9 cellular contexts compared by ENCODE assay signal in genomic region chr7:101218236-101219130, GRCh38. TPM values are rescaled to one million over a fixed set of nuclear protein-coding genes. Genes with fewer than 3 reads are reported as not detected.
DNase-seq lines count a peak whose midpoint lies in the region; ATAC-seq, FAIRE-seq and TF ChIP-seq lines count a peak whose summit lies in the region.
"Had no signal": no experiment of that assay in that cellular context is flagged by ENCODE, and none has a peak within 500 bp of the region (broad histone marks: within the 10 kb centered on the region; RNA-seq: fewer than 3 reads in every experiment).

No MANE protein-coding gene starts in this region.

- peak overlapping the region; percentile 91 for H3K27ac Mint-ChIP-seq in CD8-positive, alpha-beta T cell
- H3K27ac Mint-ChIP-seq in GM23338 (peak overlapping the region; percentile 90), T-cell (peak overlapping the region; percentile 81 to 86), glutamatergic neuron (ENCODE audit: unreplicated experiment) (peak overlapping the region; percentile 77)

- H3F3A ChIP-seq in GM23338 (replicated peaks; ENCODE audit: low read depth), result 0 out of 2 replicates have a peak, but pooled peaks cover 3% of the 10 kb centered on the region

- FAIRE-seq in small intestine (lab: Jason Lieb, UNC), result no peak

- peaks cover 29% of the 10 kb centered on the region for H3K4me1 ChIP-seq in CD8-positive, alpha-beta T cell (ENCODE audit: insufficient read depth, low read length)
- H3K4me1 ChIP-seq in GM23338 (ENCODE audit: insufficient read depth), result peaks cover 12% of the 10 kb centered on the region
- peaks cover 0 to 5% of the 10 kb centered on the region in 2 donors for H3K4me1 ChIP-seq in small intestine (ENCODE audit: control insufficient read depth in 2 of 2, insufficient read depth in 1 of 2, low read depth in 1 of 2, low read length in 1 of 2)

- DNase-seq in CD8-positive, alpha-beta T cell, result no peak
- DNase-seq in GM23338 (ENCODE audit: low spot score), result no peak
- DNase-seq in T-cell, result no peak
- DNase-seq in glutamatergic neuron, result no peak
- DNase-seq in small intestine, result peak; percentile 41
- no peak for DNase-seq in NCI-H1694 treated with DMSO at 0.1 percent for 48 hours (lab: John Stamatoyannopoulos, UW)
- DNase-seq in dedifferentiated amniotic fluid mesenchymal stem cell (ENCODE audit: extremely low spot score), result no peak
- DNase-seq in NCI-H1092 treated with DMSO at 0.1 percent for 48 hours (lab: John Stamatoyannopoulos, UW), result no peak

- H3K36me3 ChIP-seq in CD8-positive, alpha-beta T cell (ENCODE audit: insufficient read depth, low read length), result peaks cover 4% of the 10 kb centered on the region
- H3K36me3 ChIP-seq in GM23338 (ENCODE audit: insufficient read depth) (no peaks in the 10 kb centered on the region), small intestine (ENCODE audit: control insufficient read depth in 2 of 2, insufficient read depth in 2 of 2, low read length in 2 of 2) (peaks cover 4 to 5% of the 10 kb centered on the region in 2 donors)

- H3K4me1 Mint-ChIP-seq in CD8-positive, alpha-beta T cell (ENCODE audit: low read depth), result peaks cover 33% of the 10 kb centered on the region
- H3K4me1 Mint-ChIP-seq in GM23338 (peaks cover 24% of the 10 kb centered on the region), T-cell (peaks cover 45 to 57% (median 51%) of the 10 kb centered on the region in 3 donors), glutamatergic neuron (ENCODE audit: low read depth, unreplicated experiment) (peaks cover 6% of the 10 kb centered on the region)

- no peak for TF ChIP-seq CTCF in CD8-positive, alpha-beta T cell (IDR thresholded peaks at IDR 0.05)
- TF ChIP-seq CTCF in GM23338 (conservative IDR thresholded peaks at IDR 0.05; ENCODE audit: low read depth in 2 of 2) (no peak), glutamatergic neuron (IDR thresholded peaks at IDR 0.05; ENCODE audit: partially characterized antibody, unreplicated experiment) (no peak)

- no peak for ATAC-seq in CD8-positive, alpha-beta T cell
- ATAC-seq in GM23338 (no peak), T-cell (replicated peaks in 1 of 4) (no peak)

- no peaks in the 10 kb centered on the region for H3K27me3 ChIP-seq in CD8-positive, alpha-beta T cell (ENCODE audit: insufficient read depth, low read length)
- H3K27me3 ChIP-seq in GM23338 (ENCODE audit: insufficient read depth) (no peaks in the 10 kb centered on the region), small intestine (ENCODE audit: control insufficient read depth in 2 of 2, insufficient read depth in 2 of 2, low read length in 2 of 2) (no peaks in the 10 kb centered on the region)

- intact Hi-C loops in CD8-positive, alpha-beta T cell (cut with DNase I, micrococcal nuclease), result loop anchor here (1.0 to 10.0 kb wide), 6 partner anchors 26 to 341 kb away; partner anchors contain the start of genes SRRT (in 1 of the 2), TRIM56 (in 1 of the 2) and VGF (in 1 of the 2)

- H3K27ac ChIP-seq in CD8-positive, alpha-beta T cell (ENCODE audit: low read depth, low read length), result peak overlapping the region; percentile 71
- H3K27ac ChIP-seq in GM23338 (ENCODE audit: low read depth) (no peak overlapping the region), small intestine (ENCODE audit: low read depth in 1 of 2, low read length in 1 of 2) (peak overlapping the region; percentile 78 to 98)

- 4 to 5% (median 4%) methylated on average over 26 of the region's 26 CpGs for WGBS in small intestine, 3 donors

- no peaks in the 10 kb centered on the region for H3K9me3 Mint-ChIP-seq in CD8-positive, alpha-beta T cell
- H3K9me3 Mint-ChIP-seq in GM23338 (no peaks in the 10 kb centered on the region), T-cell (no peaks in the 10 kb centered on the region), glutamatergic neuron (ENCODE audit: unreplicated experiment) (peaks cover 8% of the 10 kb centered on the region)

- 0 out of 2 replicates have a peak overlapping the region, but pooled peaks have one; percentile 15 for H2AFZ ChIP-seq in GM23338

- peaks cover 40% of the 10 kb centered on the region for H3K36me3 Mint-ChIP-seq in CD8-positive, alpha-beta T cell
- peaks cover 18% of the 10 kb centered on the region for H3K36me3 Mint-ChIP-seq in GM23338 (ENCODE audit: low read depth)
- peaks cover 12% of the 10 kb centered on the region for H3K36me3 Mint-ChIP-seq in T-cell
- H3K36me3 Mint-ChIP-seq in glutamatergic neuron (ENCODE audit: unreplicated experiment), result no peaks in the 10 kb centered on the region

- H3K79me2 ChIP-seq in GM23338 (replicated peaks; ENCODE audit: insufficient read depth), result peaks cover 32% of the 10 kb centered on the region

- no peaks in the 10 kb centered on the region for H3K9me3 ChIP-seq in CD8-positive, alpha-beta T cell (ENCODE audit: low read length)
- H3K9me3 ChIP-seq in small intestine (ENCODE audit: control insufficient read depth, low read depth), result no peaks in the 10 kb centered on the region

- POLR2A ChIA-PET in CD8-positive, alpha-beta T cell (lab: Charles Lee), result interaction anchor here (0.8 to 2.3 kb wide), 9 partner anchors 9 to 133 kb away, joined by 3 to 29 read pairs (median 4); partner anchors contain the start of genes CLDN15, FIS1 and TRIM56
- POLR2A ChIA-PET in T-cell (lab: Charles Lee), result interaction anchor here in 1 of 2 donors (0.6 to 1.8 kb wide), 7 partner anchors 26 to 103 kb away, joined by 3 to 11 read pairs (median 3); partner anchors contain the start of genes FIS1, IFT22 and VGF

- no peaks in the 10 kb centered on the region for H3K9me2 ChIP-seq in GM23338 (ENCODE audit: insufficient read depth)

- H3K4me2 ChIP-seq in GM23338, result peak overlapping the region; percentile 80

- no peaks in the 10 kb centered on the region for H3K27me3 Mint-ChIP-seq in CD8-positive, alpha-beta T cell (ENCODE audit: low read depth)
- H3K27me3 Mint-ChIP-seq in GM23338 (ENCODE audit: insufficient read depth, low read depth, poor library complexity), result peaks cover 16% of the 10 kb centered on the region
- no peaks in the 10 kb centered on the region for H3K27me3 Mint-ChIP-seq in T-cell
- H3K27me3 Mint-ChIP-seq in glutamatergic neuron (ENCODE audit: unreplicated experiment), result peaks cover 4% of the 10 kb centered on the region

- H4K20me1 ChIP-seq in GM23338 (replicated peaks; ENCODE audit: insufficient read depth), result 0 out of 2 replicates have a peak, but pooled peaks cover 4% of the 10 kb centered on the region

- peak overlapping the region; percentile 94 for H3K4me3 Mint-ChIP-seq in CD8-positive, alpha-beta T cell
- H3K4me3 Mint-ChIP-seq in GM23338, result peak overlapping the region; percentile 97
- peak overlapping the region; percentile 90 to 96 (median 95) for H3K4me3 Mint-ChIP-seq in T-cell
- peak overlapping the region; percentile 94 for H3K4me3 Mint-ChIP-seq in glutamatergic neuron (ENCODE audit: unreplicated experiment)

- peak overlapping the region; percentile 82 for H3K4me3 ChIP-seq in CD8-positive, alpha-beta T cell (ENCODE audit: low read depth, low read length)
- H3K4me3 ChIP-seq in GM23338 (peak overlapping the region; percentile 64), small intestine (ENCODE audit: low read depth in 1 of 2, low read length in 2 of 2) (peak overlapping the region; percentile 39 to 69)

- CTCF ChIA-PET in CD8-positive, alpha-beta T cell (lab: Charles Lee), result interaction anchor here (1.1 to 3.5 kb wide), 10 partner anchors 8 to 321 kb away, joined by 3 to 32 read pairs (median 6); partner anchors contain the start of genes FIS1 and MOGAT3
- CTCF ChIA-PET in T-cell (lab: Charles Lee), result interaction anchor here (0.5 to 4.6 kb wide), 14 partner anchors 14 to 513 kb away, joined by 3 to 39 read pairs (median 6); partner anchors contain the start of gene FIS1 (in 1 of the 2)

RNA-seq across cellular contexts. Expression of gene ZNHIT1, which starts 0.5 kb away (rescaled TPM):
- 10 to 100 TPM; 23.7 to 24.6 TPM for total RNA-seq in CD8-positive, alpha-beta T cell
- total RNA-seq in GM23338 (2014; rRNA removed; shearing (Covaris generic)), result 61.9 and 64.6 TPM in 2 replicates
- polyA plus RNA-seq in GM23338 (2016; fragmentation: Nextera tagmentation; extraction: Ambion mirVana), result 113 and 136 TPM in 2 replicates
- total RNA-seq in T-cell, result 10 to 100 TPM; 32.9 to 54.1 (median 50.4) TPM
- 60.8 TPM for total RNA-seq in glutamatergic neuron (ENCODE audit: unreplicated experiment)
- 100 to 1,000 TPM; 118 to 240 (median 208) TPM for polyA plus RNA-seq in small intestine

RNA-seq across cellular contexts. Expression of gene PLOD3, which starts 1.1 kb away (rescaled TPM):
- 1 to 10 TPM; 6.6 to 7.5 TPM for total RNA-seq in CD8-positive, alpha-beta T cell
- 28.5 and 40.7 TPM in 2 replicates for total RNA-seq in GM23338 (2014; rRNA removed; shearing (Covaris generic))
- polyA plus RNA-seq in GM23338 (2016; fragmentation: Nextera tagmentation; extraction: Ambion mirVana) (33.9 and 35.2 TPM in 2 replicates), small intestine (10 to 100 TPM; 54.8 to 67.0 (median 62.8) TPM)
- total RNA-seq in T-cell (10 to 100 TPM; 27.7 to 74.2 (median 58.8) TPM), glutamatergic neuron (ENCODE audit: unreplicated experiment) (47.1 TPM)

RNA-seq across cellular contexts. Expression of gene MOGAT3, which starts 17.6 kb away (rescaled TPM):
- not detected for total RNA-seq in CD8-positive, alpha-beta T cell
- total RNA-seq in GM23338 (2014; rRNA removed; shearing (Covaris generic)), result 0.85 TPM in 1 of 2 replicates, not detected in the other
- 0.21 and 0.44 TPM in 2 replicates for polyA plus RNA-seq in GM23338 (2016; fragmentation: Nextera tagmentation; extraction: Ambion mirVana)
- total RNA-seq in T-cell, result not detected
- total RNA-seq in glutamatergic neuron (ENCODE audit: unreplicated experiment), result not detected
- polyA plus RNA-seq in small intestine, result 10 to 100 TPM; 15.4 to 63.3 (median 58.9) TPM
- total RNA-seq: RPMI7951 had no signal

RNA-seq across cellular contexts. Expression of gene CLDN15, which starts 19.1 kb away (rescaled TPM):
- total RNA-seq in CD8-positive, alpha-beta T cell, result 10 to 100 TPM in 1 of 2 experiments, 1 to 10 TPM in 1; 9.3 to 11.5 TPM
- total RNA-seq in GM23338 (2014; rRNA removed; shearing (Covaris generic)), result 3.6 and 3.7 TPM in 2 replicates
- polyA plus RNA-seq in GM23338 (2016; fragmentation: Nextera tagmentation; extraction: Ambion mirVana) (4.1 and 4.3 TPM in 2 replicates), small intestine (100 to 1,000 TPM; 303 to 315 (median 314) TPM)
- total RNA-seq in T-cell (10 to 100 TPM; 23.1 to 47.7 (median 44.8) TPM), glutamatergic neuron (ENCODE audit: unreplicated experiment) (9.4 TPM)

RNA-seq across cellular contexts. Expression of gene FIS1, which starts 26.4 kb away (rescaled TPM):
- total RNA-seq in CD8-positive, alpha-beta T cell, result 10 to 100 TPM; 66.1 to 72.6 TPM
- 95.4 and 131 TPM in 2 replicates for total RNA-seq in GM23338 (2014; rRNA removed; shearing (Covaris generic))
- 130 and 143 TPM in 2 replicates for polyA plus RNA-seq in GM23338 (2016; fragmentation: Nextera tagmentation; extraction: Ambion mirVana)
- total RNA-seq in T-cell, result 100 to 1,000 TPM in 4 of 5 donors, 10 to 100 TPM in 1; 99.3 to 136 (median 125) TPM
- 128 TPM for total RNA-seq in glutamatergic neuron (ENCODE audit: unreplicated experiment)
- polyA plus RNA-seq in small intestine, result 100 to 1,000 TPM; 236 to 319 (median 248) TPM
